Comparison of ENCODE assay signal across 23 cellular contexts in the genomic region with DNA sequence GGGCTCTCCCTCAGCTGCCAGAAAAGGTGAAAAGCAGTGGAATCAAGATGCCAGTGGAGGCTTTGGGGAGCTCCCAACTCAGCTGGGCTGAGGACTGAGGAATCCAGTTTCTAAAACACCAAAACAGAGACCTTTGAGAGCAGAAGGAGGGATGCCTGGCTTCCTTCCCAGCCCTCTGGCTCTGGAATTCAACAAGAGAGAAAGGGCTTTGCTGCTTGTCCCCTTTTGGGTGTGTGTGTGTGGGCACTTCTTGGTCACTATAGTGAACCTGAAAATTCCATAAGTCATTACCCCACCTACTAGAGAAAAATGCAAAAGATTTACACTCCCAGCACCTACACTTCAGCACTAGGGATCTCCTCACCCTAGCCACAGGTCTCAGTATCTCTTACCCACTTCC. TPM values are rescaled to one million over a fixed set of nuclear protein-coding genes. Genes with fewer than 3 reads are reported as not detected.
"Had no signal": no experiment of that assay in that cellular context is flagged by ENCODE, and none has a peak within 500 bp of the region (broad histone marks: within the 10 kb centered on the region; RNA-seq: fewer than 3 reads in every experiment).

No MANE protein-coding gene starts in this region.

- H3K4me3 ChIP-seq: K562, Peyer's patch, SJCRH30 had no signal

- H3K27me3 ChIP-seq: Peyer's patch, SJCRH30 had no signal

- H3K36me3 ChIP-seq: Peyer's patch, SJCRH30 had no signal

- H3K4me1 ChIP-seq: Peyer's patch, SJCRH30 had no signal

- ATAC-seq: K562, Right ventricle myocardium inferior, SK-N-SH treated with all-trans-retinoic acid at 6 μM for 48 hours had no signal

- H3K27ac ChIP-seq: HL-60, KMS-11, Peyer's patch, SJCRH30 had no signal

- H3K4me2 ChIP-seq: KMS-11 had no signal

- DNase-seq: Kasumi-1, MM.1S, NCI-H1092 treated with DMSO at 0.1 percent for 48 hours, NCI-H1436, NCI-H187, NCI-H2029, NCI-H2081 treated with DMSO at 0.1 percent for 48 hours, NCI-H2171, NCI-H345, NCI-H446 treated with DMSO at 0.1 percent for 48 hours, NCI-H524, NCI-H69, NCI-H774, Peyer's patch, SHP77 treated with DMSO at 0.1 percent for 48 hours, SJCRH30 had no signal

RNA-seq across cellular contexts. Expression of a gene that starts 30.3 kb away (rescaled TPM):
- total RNA-seq: M059J, Right ventricle myocardium inferior, RPMI7951, SJCRH30 had no signal
